30 cellular contexts compared by ENCODE assay signal in genomic region chr3:80187981-80188380, GRCh38.
DNase-seq lines count a peak whose midpoint lies in the region; ATAC-seq, FAIRE-seq and TF ChIP-seq lines count a peak whose summit lies in the region.
"Had no signal": no experiment of that assay in that cellular context is flagged by ENCODE, and none has a peak within 500 bp of the region (broad histone marks: within the 10 kb centered on the region; RNA-seq: fewer than 3 reads in every experiment).

No MANE protein-coding gene starts in this region.

- no peaks in the 10 kb centered on the region for H3K79me2 ChIP-seq in astrocyte (ENCODE audit: insufficient read depth, low read length)

- H3K9ac ChIP-seq in astrocyte (ENCODE audit: low read length), result no peak overlapping the region
- H3K9ac ChIP-seq: BLaER1 had no signal

- FAIRE-seq in astrocyte (lab: Jason Lieb, UNC), result no peak
- FAIRE-seq: A204.1, GM12878, GM12892, GM18507, GM19239 had no signal

- POLR2A ChIA-PET in HEK293T (lab: Yijun Ruan, JAX), result no interaction called here

- TF ChIP-seq CTCF in astrocyte (IDR thresholded peaks at IDR 0.05; ENCODE audit: insufficient read depth, low read depth, low read length), result no peak

- H3K4me3 Mint-ChIP-seq in astrocyte (ENCODE audit: unreplicated experiment), result no peak overlapping the region
- H3K4me3 Mint-ChIP-seq: CD14-positive monocyte; CD4-positive, alpha-beta memory T cell; CD4-positive, CD25-positive, alpha-beta regulatory T cell; CD8-positive, alpha-beta memory T cell had no signal

- H3K27ac Mint-ChIP-seq in astrocyte (ENCODE audit: unreplicated experiment), result no peak overlapping the region
- H3K27ac Mint-ChIP-seq: CD14-positive monocyte; CD4-positive, alpha-beta memory T cell; CD4-positive, CD25-positive, alpha-beta regulatory T cell; CD8-positive, alpha-beta memory T cell had no signal

- H3K36me3 Mint-ChIP-seq in astrocyte (ENCODE audit: low read depth, unreplicated experiment), result no peaks in the 10 kb centered on the region
- H3K36me3 Mint-ChIP-seq: CD14-positive monocyte; CD4-positive, alpha-beta memory T cell; CD4-positive, CD25-positive, alpha-beta regulatory T cell; CD8-positive, alpha-beta memory T cell had no signal

- CTCF ChIA-PET in HEK293T (lab: Yijun Ruan, JAX), result no interaction called here

- DNase-seq in NCI-H526 (lab: John Stamatoyannopoulos, UW) (peak; percentile 0 to 1), NCI-H526 treated with DMSO at 0.1 percent for 48 hours (lab: John Stamatoyannopoulos, UW) (no peak), HEK293T (ENCODE audit: extremely low spot score) (no peak), M059J (ENCODE audit: low read depth) (peak; percentile 15), astrocyte (ENCODE audit: low read depth) (peak; percentile 12), NCI-H1436 (lab: John Stamatoyannopoulos, UW) (no peak)
- no peak for DNase-seq in stimulated activated naive CD8-positive, alpha-beta T cell treated with anti-CD3 and anti-CD28 coated beads, Interleukin-15, Interleukin-2, amounts not matched to agents 100 U/mL and 50 U/mL, for 24 hours
- DNase-seq: 8988T; ACHN; BE2C; C1 segment of cervical spinal cord; CD4-positive, alpha-beta memory T cell; CD4-positive, CD25-positive, alpha-beta regulatory T cell; CD8-positive, alpha-beta memory T cell; COR-L47; DMS 273 treated with DMSO at 0.1 percent for 48 hours; DMS153; DMS53; DMS79; DND-41; EL; GDM1 had no signal

- H3K27ac ChIP-seq in astrocyte (ENCODE audit: low read depth, low read length), result no peak overlapping the region
- H3K27ac ChIP-seq: BLaER1 had no signal

- no peaks in the 10 kb centered on the region for H4K20me1 ChIP-seq in astrocyte (ENCODE audit: insufficient read depth, low read length)
- H4K20me1 ChIP-seq: BLaER1 had no signal

- no peaks in the 10 kb centered on the region for H3K9me3 ChIP-seq in astrocyte (ENCODE audit: insufficient read depth, low read depth, low read length)
- H3K9me3 ChIP-seq: BE2C, BLaER1 had no signal

- H3K4me2 ChIP-seq in astrocyte (ENCODE audit: low read length), result no peak overlapping the region
- H3K4me2 ChIP-seq: BLaER1 had no signal

- H3K4me1 Mint-ChIP-seq in astrocyte (ENCODE audit: low read depth, unreplicated experiment), result peaks cover 14% of the 10 kb centered on the region
- H3K4me1 Mint-ChIP-seq: CD14-positive monocyte; CD4-positive, alpha-beta memory T cell; CD4-positive, CD25-positive, alpha-beta regulatory T cell; CD8-positive, alpha-beta memory T cell had no signal

- H3K4me1 ChIP-seq in astrocyte (ENCODE audit: insufficient read depth, low read length), result peaks cover 9% of the 10 kb centered on the region
- H3K4me1 ChIP-seq: BE2C, BLaER1 had no signal

- no peak for ATAC-seq in stimulated activated naive CD8-positive, alpha-beta T cell treated with anti-CD3 and anti-CD28 coated beads, Interleukin-15, Interleukin-2, amounts not matched to agents 100 U/mL and 50 U/mL, for 24 hours
- ATAC-seq in GM19351 (IDR thresholded peaks at IDR 0.05; ENCODE audit: unreplicated experiment), result no peak
- ATAC-seq: GM12878 had no signal

- no peaks in the 10 kb centered on the region for H3K36me3 ChIP-seq in astrocyte (ENCODE audit: insufficient read depth, low read length)
- H3K36me3 ChIP-seq: BE2C, BLaER1 had no signal

- no peaks in the 10 kb centered on the region for H3K27me3 ChIP-seq in astrocyte (ENCODE audit: insufficient read depth, low read length)
- H3K27me3 ChIP-seq: BE2C, BLaER1 had no signal

- no peaks in the 10 kb centered on the region for H3K27me3 Mint-ChIP-seq in astrocyte (ENCODE audit: low read depth, unreplicated experiment)
- H3K27me3 Mint-ChIP-seq: CD4-positive, alpha-beta memory T cell; CD4-positive, CD25-positive, alpha-beta regulatory T cell; CD8-positive, alpha-beta memory T cell had no signal

- H2AFZ ChIP-seq in astrocyte (ENCODE audit: low read depth, low read length), result no peak overlapping the region

- no peak overlapping the region for H3K4me3 ChIP-seq in astrocyte (ENCODE audit: insufficient read depth, low read depth, low read length)
- H3K4me3 ChIP-seq: BLaER1, GM12878 had no signal

- H3K9me3 Mint-ChIP-seq in astrocyte (ENCODE audit: unreplicated experiment), result peaks cover 2% of the 10 kb centered on the region

TF ChIP-seq in HEK293T, 16 proteins besides CTCF, POLR2A, EP300 and RAD21:
- TF ChIP-seq PKNOX1 (IDR thresholded peaks at IDR 0.05), result peak; percentile 21; the same call in 1 of the 2 replicates
- TF ChIP-seq LEF1 (IDR thresholded peaks at IDR 0.05; ENCODE audit: borderline replicate concordance), result no peak

Comparison
In these comparisons a context has a peak if more than half of its experiments do, and no peak if none do; other contexts are left out.
1. DNase-seq: peak in NCI-H526 (2 of 2), M059J (single experiment) and astrocyte (single experiment); none in NCI-H526 treated with DMSO at 0.1 percent for 48 hours (single experiment), HEK293T (single experiment), stimulated activated naive CD8-positive, alpha-beta T cell treated with anti-CD3 and anti-CD28 coated beads, Interleukin-15, Interleukin-2, amounts not matched to agents 100 U/mL and 50 U/mL, for 24 hours (single experiment) and NCI-H1436 (single experiment).